Comparison of ENCODE assay signal across 8 cellular contexts in the genomic region with DNA sequence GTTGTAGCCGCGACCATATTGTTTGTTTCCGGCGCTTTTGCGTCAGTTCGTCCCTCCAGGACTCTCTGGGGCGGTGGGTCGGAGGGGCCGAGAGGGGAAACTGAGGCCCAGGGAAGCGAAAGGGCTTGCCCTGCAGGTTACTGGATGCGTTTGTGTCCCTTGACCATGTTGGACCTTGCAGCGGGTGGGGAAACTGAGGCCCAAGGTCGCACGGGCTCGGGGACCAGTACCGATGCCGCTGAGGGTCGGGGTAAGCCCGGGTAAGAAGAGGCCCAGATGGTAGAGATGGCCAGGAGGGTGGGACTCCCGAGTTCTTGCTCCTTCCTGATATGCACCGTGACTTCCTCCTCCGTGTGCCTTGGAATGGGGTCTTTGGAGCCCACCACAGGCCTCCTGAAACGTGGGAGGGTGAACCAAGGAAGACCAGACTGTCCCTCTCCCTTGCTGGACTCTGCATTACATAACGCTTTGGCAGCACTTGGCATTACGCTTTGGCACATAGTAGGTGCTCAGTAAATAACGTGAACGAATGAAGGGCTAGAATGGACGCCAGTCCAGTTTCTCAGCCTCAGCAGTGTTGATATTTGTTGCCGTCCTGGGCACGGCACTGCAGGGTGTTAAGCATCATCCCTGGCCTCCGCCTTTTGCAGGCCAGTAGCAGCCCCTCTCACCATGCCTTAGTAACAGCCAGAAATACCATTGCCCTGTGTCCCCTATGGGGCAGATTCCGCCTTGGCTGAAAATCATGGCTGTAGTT. TPM values are rescaled to one million over a fixed set of nuclear protein-coding genes. Genes with fewer than 3 reads are reported as not detected.
A peak's percentile ranks its signal among the peaks of the same experiment; 100 is the strongest.
DNase-seq lines count a peak whose midpoint lies in the region; ATAC-seq and TF ChIP-seq lines count a peak whose summit lies in the region.

No MANE protein-coding gene starts in this region.

- peaks cover 43% of the 10 kb centered on the region for H3K4me1 Mint-ChIP-seq in activated naive CD8-positive, alpha-beta T cell treated with anti-CD3 and anti-CD28 coated beads, Interleukin-2, amount 10 ng/mL, durations not matched to agents 7 days and 5 days

- peak overlapping the region; percentile 91 for H3K27ac Mint-ChIP-seq in activated naive CD8-positive, alpha-beta T cell treated with anti-CD3 and anti-CD28 coated beads, Interleukin-2, amount 10 ng/mL, durations not matched to agents 7 days and 5 days

- H3K27me3 Mint-ChIP-seq in activated naive CD8-positive, alpha-beta T cell treated with anti-CD3 and anti-CD28 coated beads, Interleukin-2, amount 10 ng/mL, durations not matched to agents 7 days and 5 days, result no peaks in the 10 kb centered on the region

- H3K36me3 ChIP-seq in heart left ventricle, result no peaks in the 10 kb centered on the region
- H3K36me3 ChIP-seq in urinary bladder (ENCODE audit: insufficient read depth), result no peaks in the 10 kb centered on the region

- H3K9me3 ChIP-seq in heart left ventricle, result no peaks in the 10 kb centered on the region

- no peak for ATAC-seq in heart left ventricle
- ATAC-seq in left cardiac atrium, result no peak
- ATAC-seq in activated naive CD8-positive, alpha-beta T cell treated with anti-CD3 and anti-CD28 coated beads, Interleukin-2, amount 10 ng/mL, durations not matched to agents 7 days and 5 days (ENCODE audit: low read depth), result no peak
- ATAC-seq in HG02798 (IDR thresholded peaks at IDR 0.05; ENCODE audit: poor library complexity, unreplicated experiment), result no peak

- H3K9me3 Mint-ChIP-seq in activated naive CD8-positive, alpha-beta T cell treated with anti-CD3 and anti-CD28 coated beads, Interleukin-2, amount 10 ng/mL, durations not matched to agents 7 days and 5 days, result no peaks in the 10 kb centered on the region

- TF ChIP-seq POLR2A in heart left ventricle (IDR thresholded peaks at IDR 0.05) (no peak), lower leg skin (IDR thresholded peaks at IDR 0.05) (no peak)

- H3K27ac ChIP-seq in heart left ventricle (peak overlapping the region in 6 of 12 donors; percentile 51 to 94 (median 88)), urinary bladder (ENCODE audit: low read depth) (peak overlapping the region; percentile 31)

- DNase-seq in heart left ventricle (peak in 1 of 5 donors; percentile 31), left cardiac atrium (no peak), lower leg skin (ENCODE audit: low spot score in 2 of 2) (peak in 1 of 2 donors; percentile 24), middle frontal gyrus (ENCODE audit: extremely low spot score, low spot score) (no peak), GM19240 (ENCODE audit: insufficient read length, low spot score) (no peak)
- DNase-seq in activated naive CD8-positive, alpha-beta T cell treated with anti-CD3 and anti-CD28 coated beads, Interleukin-2, amount 10 ng/mL, durations not matched to agents 7 days and 5 days, result peak; percentile 38

- peaks cover 4 to 44% (median 27%) of the 10 kb centered on the region in 12 donors for H3K4me1 ChIP-seq in heart left ventricle
- no peaks in the 10 kb centered on the region for H3K4me1 ChIP-seq in urinary bladder (ENCODE audit: insufficient read depth)

- no peaks in the 10 kb centered on the region for H3K27me3 ChIP-seq in heart left ventricle

- intact Hi-C loops in heart left ventricle (cut with DNase I) (loop anchor here in 4 of 10 donors (2.0 to 10.0 kb wide), 5 partner anchors 52 to 138 kb away; partner anchors contain the start of genes MPND (in 1 of the 4) and UBXN6 (in 1 of the 4)), left cardiac atrium (cut with DNase I) (loop anchor here (10.0 kb wide), 2 partner anchors 48 to 52 kb away; partner anchors contain the start of gene UBXN6 (in 2 of the 2)), lower leg skin (cut with DNase I; ENCODE audit: low total_unique reads) (no loop called here)

- POLR2A ChIA-PET in activated naive CD8-positive, alpha-beta T cell treated with anti-CD3 and anti-CD28 coated beads, Interleukin-2, amount 10 ng/mL, durations not matched to agents 7 days and 5 days (lab: Charles Lee), result interaction anchor here (1.3 to 1.9 kb wide), 5 partner anchors 34 to 136 kb away, joined by 5 to 19 read pairs (median 7); partner anchors contain the start of gene HDGFL2

- WGBS in heart left ventricle, 4 donors, result 11 to 16% (median 14%) methylated on average over 19 to 32 of the region's 32 CpGs
- WGBS in lower leg skin, 2 donors, result 11% methylated on average over 31 to 32 of the region's 32 CpGs
- 8% methylated on average over 32 of the region's 32 CpGs for WGBS in urinary bladder

- H3K4me3 Mint-ChIP-seq in activated naive CD8-positive, alpha-beta T cell treated with anti-CD3 and anti-CD28 coated beads, Interleukin-2, amount 10 ng/mL, durations not matched to agents 7 days and 5 days, result peak overlapping the region; percentile 95

- H3K36me3 Mint-ChIP-seq in activated naive CD8-positive, alpha-beta T cell treated with anti-CD3 and anti-CD28 coated beads, Interleukin-2, amount 10 ng/mL, durations not matched to agents 7 days and 5 days, result peaks cover 14% of the 10 kb centered on the region

- TF ChIP-seq CTCF in heart left ventricle (IDR thresholded peaks at IDR 0.05) (no peak), lower leg skin (IDR thresholded peaks at IDR 0.05) (no peak)

- peak overlapping the region; percentile 45 to 97 (median 78) for H3K4me3 ChIP-seq in heart left ventricle
- peak overlapping the region; percentile 59 for H3K4me3 ChIP-seq in lower leg skin (ENCODE audit: low read depth, poor library complexity, severe bottlenecking)
- H3K4me3 ChIP-seq in urinary bladder (ENCODE audit: low read depth, low read length), result peak overlapping the region; percentile 70

RNA-seq across cellular contexts. Expression of gene CHAF1A, which starts 0.7 kb away (rescaled TPM):
- total RNA-seq in heart left ventricle (10 to 100 TPM in 1 of 9 donors, 1 to 10 TPM in 8; 3.0 to 10.7 (median 5.5) TPM), left cardiac atrium (1 to 10 TPM; 5.2 to 8.4 TPM), lower leg skin (10 to 100 TPM in 3 of 4 donors, 1 to 10 TPM in 1; 9.0 to 25.9 (median 12.6) TPM), urinary bladder (9.0 TPM)
- polyA plus RNA-seq in heart left ventricle (1 to 10 TPM; 2.9 to 5.6 TPM), urinary bladder (7.0 TPM)
- 10 to 100 TPM; 77.0 to 79.1 TPM for total RNA-seq in activated naive CD8-positive, alpha-beta T cell treated with anti-CD3 and anti-CD28 coated beads, Interleukin-2, amount 10 ng/mL, durations not matched to agents 7 days and 5 days

RNA-seq across cellular contexts. Expression of gene SH3GL1, which starts 2.8 kb away (rescaled TPM):
- total RNA-seq in heart left ventricle (10 to 100 TPM; 14.4 to 43.6 (median 22.2) TPM), left cardiac atrium (10 to 100 TPM; 31.4 to 39.4 TPM), lower leg skin (100 to 1,000 TPM; 109 to 117 (median 112) TPM), urinary bladder (18.6 TPM)
- polyA plus RNA-seq in heart left ventricle (10 to 100 TPM; 17.3 to 43.3 TPM), urinary bladder (88.3 TPM)
- 10 to 100 TPM; 54.6 to 56.8 TPM for total RNA-seq in activated naive CD8-positive, alpha-beta T cell treated with anti-CD3 and anti-CD28 coated beads, Interleukin-2, amount 10 ng/mL, durations not matched to agents 7 days and 5 days

RNA-seq across cellular contexts. Expression of gene UBXN6, which starts 54.4 kb away (rescaled TPM):
- total RNA-seq in heart left ventricle (100 to 1,000 TPM in 6 of 9 donors, 10 to 100 TPM in 3; 75.1 to 128 (median 109) TPM), left cardiac atrium (100 to 1,000 TPM in 1 of 2 donors, 10 to 100 TPM in 1; 96.9 to 101 TPM), lower leg skin (100 to 1,000 TPM in 2 of 4 donors, 10 to 100 TPM in 2; 77.0 to 161 (median 111) TPM), urinary bladder (39.5 TPM)
- polyA plus RNA-seq in heart left ventricle (100 to 1,000 TPM; 127 to 137 TPM), urinary bladder (135 TPM)
- 10 to 100 TPM; 50.0 to 56.7 TPM for total RNA-seq in activated naive CD8-positive, alpha-beta T cell treated with anti-CD3 and anti-CD28 coated beads, Interleukin-2, amount 10 ng/mL, durations not matched to agents 7 days and 5 days

RNA-seq across cellular contexts. Expression of gene MPND, which starts 59.8 kb away (rescaled TPM):
- total RNA-seq in heart left ventricle (10 to 100 TPM in 7 of 9 donors, 1 to 10 TPM in 2; 8.2 to 23.7 (median 19.0) TPM), left cardiac atrium (10 to 100 TPM; 21.1 to 22.3 TPM), lower leg skin (10 to 100 TPM in 1 of 4 donors, 1 to 10 TPM in 3; 4.4 to 10.6 (median 7.8) TPM), urinary bladder (7.2 TPM)
- polyA plus RNA-seq in heart left ventricle (10 to 100 TPM; 14.4 to 21.9 TPM), urinary bladder (24.5 TPM)
- 10 to 100 TPM; 23.7 to 26.2 TPM for total RNA-seq in activated naive CD8-positive, alpha-beta T cell treated with anti-CD3 and anti-CD28 coated beads, Interleukin-2, amount 10 ng/mL, durations not matched to agents 7 days and 5 days
